In genomic region chr9:19102631-19103345, GRCh38 we compare ENCODE assay signal across 1 cellular context.
TF ChIP-seq lines count a peak whose summit lies in the region.

HAUS6 (minus strand) TSS chr9:19102904; CDS start chr9:19102651, 253 bp downstream.

TF ChIP-seq in GM12878, 131 proteins besides CTCF, POLR2A, EP300 and RAD21 (continued from another document and continues in another):
- no peak for TF ChIP-seq ZBTB33 (IDR thresholded peaks at IDR 0.05)
- TF ChIP-seq ZNF24 (IDR thresholded peaks at IDR 0.05), result no peak
- TF ChIP-seq PKNOX1 (IDR thresholded peaks at IDR 0.05), result peak; percentile 15; the same call in 1 of the 2 replicates
- no peak for TF ChIP-seq RAD51 (IDR thresholded peaks at IDR 0.05)
- TF ChIP-seq RFX5 (IDR thresholded peaks at IDR 0.05; ENCODE audit: low read depth, low read length), result no peak
- TF ChIP-seq BRCA1 (IDR thresholded peaks at IDR 0.05; ENCODE audit: low read depth, low read length), result no peak
- TF ChIP-seq CEBPB (IDR thresholded peaks at IDR 0.05; ENCODE audit: borderline replicate concordance in 1 of 2, low read depth in 2 of 2, low read length in 2 of 2), result 0 out of 4 replicates have a peak, but pooled peaks of 1 of the 2 experiments have one; percentile 18
- peak; percentile 72; the same call in 1 of the 2 replicates for TF ChIP-seq MXI1 (IDR thresholded peaks at IDR 0.05; ENCODE audit: low read depth, low read length)
- TF ChIP-seq MLLT1 (IDR thresholded peaks at IDR 0.05), result peak; percentile 100
- peak; percentile 88; the same call in 1 of the 2 replicates for TF ChIP-seq SIN3A (IDR thresholded peaks at IDR 0.05; ENCODE audit: low read depth, low read length)
- TF ChIP-seq SMAD5 (IDR thresholded peaks at IDR 0.05; ENCODE audit: low read depth), result peak; percentile 73; the same call in 1 of the 2 replicates
- TF ChIP-seq PML (IDR thresholded peaks at IDR 0.05; ENCODE audit: low read length), result peak; percentile 71; the same call in 1 of the 2 replicates
- TF ChIP-seq IKZF2 (IDR thresholded peaks at IDR 0.05), result no peak; a peak in 1 of 4 replicates
- TF ChIP-seq E2F4 (IDR thresholded peaks at IDR 0.05; ENCODE audit: low read depth, low read length), result peak; percentile 86
- no peak for TF ChIP-seq EED (IDR thresholded peaks at IDR 0.05; ENCODE audit: low read depth)
- TF ChIP-seq MEF2A (IDR thresholded peaks at IDR 0.05; ENCODE audit: insufficient read depth, low read depth, low read length), result no peak
- no peak for TF ChIP-seq NR2F1 (conservative IDR thresholded peaks at IDR 0.05)
- TF ChIP-seq NBN (IDR thresholded peaks at IDR 0.05), result peak; percentile 68; the same call in 1 of the 2 replicates
- no peak; the same call in 1 of the 2 replicates for TF ChIP-seq MAX (IDR thresholded peaks at IDR 0.05; ENCODE audit: low read depth, low read length)
- TF ChIP-seq CBX3 (IDR thresholded peaks at IDR 0.05; ENCODE audit: borderline replicate concordance, low read depth), result no peak
- TF ChIP-seq SMAD1 (IDR thresholded peaks at IDR 0.05; ENCODE audit: low read depth, partially characterized antibody), result peak; percentile 22
- TF ChIP-seq PRDM15 (CRISPR knock-in tag; IDR thresholded peaks at IDR 0.05), result no peak
- peak; percentile 95 for TF ChIP-seq E4F1 (IDR thresholded peaks at IDR 0.05; ENCODE audit: borderline replicate concordance, partially characterized antibody)
- TF ChIP-seq SP1 (IDR thresholded peaks at IDR 0.05; ENCODE audit: low read depth, low read length), result no peak
- peak; percentile 94 for TF ChIP-seq GABPA (IDR thresholded peaks at IDR 0.05; ENCODE audit: low read depth)
- no peak for TF ChIP-seq ESRRA (IDR thresholded peaks at IDR 0.05; ENCODE audit: low read length)
- no peak for TF ChIP-seq ZNF217 (IDR thresholded peaks at IDR 0.05)
- no peak for TF ChIP-seq ZNF622 (IDR thresholded peaks at IDR 0.05)
- no peak for TF ChIP-seq CEBPZ (IDR thresholded peaks at IDR 0.05; ENCODE audit: low read depth, low read length)
- TF ChIP-seq ATF2 (IDR thresholded peaks at IDR 0.05; ENCODE audit: low read length), result no peak
- TF ChIP-seq ZNF274 (IDR thresholded peaks at IDR 0.05; ENCODE audit: insufficient read depth, insufficient read length), result no peak
- no peak; the same call in 1 of the 2 replicates for TF ChIP-seq STAT1 (conservative IDR thresholded peaks at IDR 0.05)
- peak; percentile 49; the same call in 1 of the 2 replicates for TF ChIP-seq CBFB (IDR thresholded peaks at IDR 0.05; ENCODE audit: low read depth)
- no peak for TF ChIP-seq ZSCAN29 (IDR thresholded peaks at IDR 0.05)
- no peak for TF ChIP-seq SPI1 (IDR thresholded peaks at IDR 0.05; ENCODE audit: borderline replicate concordance, insufficient read depth, low read depth, low read length)
- no peak for TF ChIP-seq SUZ12 (IDR thresholded peaks at IDR 0.05; ENCODE audit: unreplicated experiment)
- TF ChIP-seq NFYA (IDR thresholded peaks at IDR 0.05; ENCODE audit: borderline replicate concordance, low read depth, low read length), result no peak
- no peak for TF ChIP-seq USF2 (IDR thresholded peaks at IDR 0.05; ENCODE audit: borderline replicate concordance, low read depth, low read length)
- TF ChIP-seq WRNIP1 (IDR thresholded peaks at IDR 0.05; ENCODE audit: borderline replicate concordance, low read depth, low read length), result no peak; the same call in 1 of the 2 replicates
- TF ChIP-seq SRF (IDR thresholded peaks at IDR 0.05; ENCODE audit: low read depth in 2 of 2, low read length in 2 of 2), result peak in 1 of 2 experiments; percentile 93; a peak in 2 of 4 replicates
- TF ChIP-seq ATF3 (IDR thresholded peaks at IDR 0.05; ENCODE audit: borderline replicate concordance, extremely low read depth, low read depth, low read length), result peak; percentile 14; the same call in 1 of the 2 replicates
- peak; percentile 96 for TF ChIP-seq HCFC1 (IDR thresholded peaks at IDR 0.05; ENCODE audit: low read length)
- no peak for TF ChIP-seq ETV6 (conservative IDR thresholded peaks at IDR 0.05 in 1 of 2, IDR thresholded peaks at IDR 0.05 in 1 of 2; ENCODE audit: borderline replicate concordance in 1 of 2, low read depth in 1 of 2)
- peak in 1 of 2 experiments; percentile 31; a peak in 2 of 4 replicates for TF ChIP-seq BHLHE40 (IDR thresholded peaks at IDR 0.05; ENCODE audit: borderline replicate concordance in 1 of 2, low read depth in 2 of 2, low read length in 1 of 2)
